8 cellular contexts compared by ENCODE assay signal in the genomic region with DNA sequence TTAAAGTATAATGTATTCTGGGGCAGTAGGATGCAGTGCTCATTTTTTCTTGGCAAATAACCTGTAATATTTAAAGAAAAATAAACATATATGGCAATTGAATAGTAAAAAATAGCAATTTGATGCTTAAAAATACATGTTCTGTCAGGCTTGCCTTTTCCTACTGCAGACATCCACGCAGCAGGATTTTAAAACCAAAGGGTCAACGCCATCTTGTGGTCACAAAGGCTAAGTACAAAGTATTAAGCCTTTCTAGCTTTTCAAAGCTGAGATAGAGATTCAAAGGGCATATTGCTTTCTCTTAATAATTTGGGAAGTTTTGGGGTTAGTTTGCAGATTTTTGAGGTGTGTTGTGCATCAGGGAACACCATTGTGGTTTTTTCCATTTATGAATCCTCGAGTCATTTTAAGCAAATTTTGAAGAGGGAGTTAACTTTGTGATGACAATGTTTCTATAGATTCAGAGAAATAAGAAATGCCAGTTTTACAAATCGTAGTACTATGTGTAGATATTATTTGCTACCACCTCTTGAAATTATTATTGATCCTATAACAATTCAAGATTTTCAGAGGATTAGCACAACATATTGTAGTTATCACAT. TPM values are rescaled to one million over a fixed set of nuclear protein-coding genes. Genes with fewer than 3 reads are reported as not detected.
DNase-seq lines count a peak whose midpoint lies in the region; TF ChIP-seq lines count a peak whose summit lies in the region.

No MANE protein-coding gene starts in this region.

- no peaks in the 10 kb centered on the region for H4K20me1 ChIP-seq in fibroblast of lung (ENCODE audit: control insufficient read depth, extremely low read depth, insufficient read depth, low read length)
- no peaks in the 10 kb centered on the region for H4K20me1 ChIP-seq in osteoblast (ENCODE audit: insufficient read depth, low read length)

- H3K4me2 ChIP-seq in fibroblast of lung (ENCODE audit: extremely low read depth, insufficient read depth, low read length): no peak overlapping the region
- H3K4me2 ChIP-seq in osteoblast (ENCODE audit: insufficient read depth, low read length): peak overlapping the region; percentile 30

- H3K9me3 ChIP-seq in SJSA1 (replicated peaks) (no peaks in the 10 kb centered on the region), fibroblast of lung (ENCODE audit: control insufficient read depth, insufficient read depth, low read depth, low read length) (no peaks in the 10 kb centered on the region), osteoblast (ENCODE audit: low read depth, low read length) (no peaks in the 10 kb centered on the region)

- DNase-seq in stimulated activated CD4-positive, alpha-beta T cell treated with anti-CD3 and anti-CD28 coated beads, Interleukin-4, amount 100 ng/mL, for 24 hours: peak; percentile 23
- no peak for DNase-seq in stimulated activated CD4-positive, alpha-beta T cell treated with anti-CD3 and anti-CD28 coated beads, Interleukin-4, amount 100 ng/mL, for 4 hours
- DNase-seq in H7 (peak; percentile 19), LHCN-M2 (ENCODE audit: low read depth) (peak; percentile 59), SJSA1 (ENCODE audit: low read depth in 1 of 2, low spot score in 2 of 2) (peak; percentile 96 to 99), fibroblast of lung (ENCODE audit: low read depth in 2 of 2) (peak; percentile 37 to 72), osteoblast (ENCODE audit: insufficient read length, low spot score, missing footprints) (peak; percentile 72), T-helper 9 cell (no peak)

- H3K27me3 ChIP-seq in H7 (ENCODE audit: control insufficient read depth, insufficient read depth, low read length): no peaks in the 10 kb centered on the region
- 0 out of 2 replicates have a peak, but pooled peaks cover 2% of the 10 kb centered on the region for H3K27me3 ChIP-seq in SJSA1 (replicated peaks)
- H3K27me3 ChIP-seq in fibroblast of lung (ENCODE audit: control insufficient read depth, insufficient read depth, low read length): no peaks in the 10 kb centered on the region
- no peaks in the 10 kb centered on the region for H3K27me3 ChIP-seq in osteoblast (ENCODE audit: insufficient read depth, low read length)

- no peak overlapping the region for H3K9ac ChIP-seq in fibroblast of lung (ENCODE audit: insufficient read depth, low read length)

- H3K4me3 ChIP-seq in H7 (ENCODE audit: insufficient read depth, low read depth, low read length): no peak overlapping the region
- no peak overlapping the region for H3K4me3 ChIP-seq in SJSA1
- no peak overlapping the region for H3K4me3 ChIP-seq in fibroblast of lung (replicated peaks in 1 of 4; ENCODE audit: control extremely low read depth in 1 of 4, insufficient read depth in 1 of 4, low read depth in 3 of 4, low read length in 4 of 4)
- no peak overlapping the region for H3K4me3 ChIP-seq in osteoblast (ENCODE audit: insufficient read depth, low read length)

- H3K4me1 ChIP-seq in SJSA1 (replicated peaks): peaks cover 5% of the 10 kb centered on the region
- no peaks in the 10 kb centered on the region for H3K4me1 ChIP-seq in fibroblast of lung (ENCODE audit: control insufficient read depth, extremely low read depth, insufficient read depth, low read length)
- no peaks in the 10 kb centered on the region for H3K4me1 ChIP-seq in osteoblast (ENCODE audit: insufficient read depth, low read length)

- H2AFZ ChIP-seq in fibroblast of lung (ENCODE audit: low read length) (no peak overlapping the region), osteoblast (ENCODE audit: low read length) (no peak overlapping the region)

- TF ChIP-seq CTCF in fibroblast of lung (conservative IDR thresholded peaks at IDR 0.05 in 1 of 2, IDR thresholded peaks at IDR 0.05 in 1 of 2; ENCODE audit: low read depth in 1 of 2, low read length in 2 of 2) (peak; percentile 73 to 82), osteoblast (IDR thresholded peaks at IDR 0.05; ENCODE audit: extremely low read depth, low read depth, low read length) (peak; percentile 73)

- H3K27ac ChIP-seq in SJSA1: no peak overlapping the region
- H3K27ac ChIP-seq in fibroblast of lung (ENCODE audit: insufficient read depth, low read length): no peak overlapping the region
- no peak overlapping the region for H3K27ac ChIP-seq in osteoblast (ENCODE audit: low read depth, low read length)

- H3K36me3 ChIP-seq in H7 (replicated peaks; ENCODE audit: control insufficient read depth, insufficient read depth, low read length): no peaks in the 10 kb centered on the region
- no peaks in the 10 kb centered on the region for H3K36me3 ChIP-seq in SJSA1
- H3K36me3 ChIP-seq in fibroblast of lung (ENCODE audit: control insufficient read depth, insufficient read depth, low read length): no peaks in the 10 kb centered on the region
- H3K36me3 ChIP-seq in osteoblast (ENCODE audit: insufficient read depth, low read length): no peaks in the 10 kb centered on the region

- H3K79me2 ChIP-seq in fibroblast of lung (ENCODE audit: control insufficient read depth, insufficient read depth, low read length) (no peaks in the 10 kb centered on the region), osteoblast (ENCODE audit: insufficient read depth, low read length) (no peaks in the 10 kb centered on the region)

RNA-seq across cellular contexts. Expression of gene CCER1, which starts 4.7 kb away (rescaled TPM):
- total RNA-seq in H7 (2014; rRNA removed; shearing (Covaris generic)): not detected in 2 replicates
- not detected in 2 replicates for total RNA-seq in LHCN-M2 (2014; rRNA removed)
- polyA plus RNA-seq in LHCN-M2 (2012): not detected
- total RNA-seq in SJSA1 (2014; rRNA removed; shearing (Covaris generic)): not detected in 2 replicates
- total RNA-seq in fibroblast of lung: not detected in 2 replicates
- not detected in 2 replicates for polyA plus RNA-seq in fibroblast of lung
- not detected in 2 replicates for polyA plus RNA-seq in fibroblast of lung (2012)
- not detected in 2 replicates for polyA minus RNA-seq in fibroblast of lung (ENCODE audit: low replicate concordance)
- not detected in 2 replicates for total RNA-seq in osteoblast

RNA-seq across cellular contexts. Expression of gene EPYC, which starts 45.1 kb away (rescaled TPM):
- not detected in 2 replicates for total RNA-seq in H7 (2014; rRNA removed; shearing (Covaris generic))
- total RNA-seq in LHCN-M2 (2014; rRNA removed) (not detected in 2 replicates), fibroblast of lung (not detected in 2 replicates), osteoblast (1.8 TPM in 2 replicates)
- not detected for polyA plus RNA-seq in LHCN-M2 (2012)
- 0.05 TPM in 1 of 2 replicates, not detected in the other for total RNA-seq in SJSA1 (2014; rRNA removed; shearing (Covaris generic))
- 0.05 and 0.07 TPM in 2 replicates for polyA plus RNA-seq in fibroblast of lung
- polyA plus RNA-seq in fibroblast of lung (2012): not detected in 2 replicates
- polyA minus RNA-seq in fibroblast of lung (ENCODE audit: low replicate concordance): not detected in 2 replicates

Comparison
In these comparisons a context has a peak if more than half of its experiments do, and no peak if none do; other contexts are left out.
1. DNase-seq: peak in stimulated activated CD4-positive, alpha-beta T cell treated with anti-CD3 and anti-CD28 coated beads, Interleukin-4, amount 100 ng/mL, for 24 hours (single experiment), H7 (single experiment), LHCN-M2 (single experiment), SJSA1 (2 of 2), fibroblast of lung (2 of 2) and osteoblast (single experiment); none in stimulated activated CD4-positive, alpha-beta T cell treated with anti-CD3 and anti-CD28 coated beads, Interleukin-4, amount 100 ng/mL, for 4 hours (0 of 2) and T-helper 9 cell (single experiment).